Comparison of ENCODE assay signal across 13 cellular contexts in genomic region chr17:2418572-2418971, GRCh38. TPM values are rescaled to one million over a fixed set of nuclear protein-coding genes. Genes with fewer than 3 reads are reported as not detected.
A peak's percentile ranks its signal among the peaks of the same experiment; 100 is the strongest.
DNase-seq lines count a peak whose midpoint lies in the region; ATAC-seq and TF ChIP-seq lines count a peak whose summit lies in the region.
"Had no signal": no experiment of that assay in that cellular context is flagged by ENCODE, and none has a peak within 500 bp of the region (broad histone marks: within the 10 kb centered on the region; RNA-seq: fewer than 3 reads in every experiment).

No MANE protein-coding gene starts in this region.

- H3K36me3 ChIP-seq in duodenal mucosa (ENCODE audit: control insufficient read depth in 1 of 2, insufficient read depth in 2 of 2, low read length in 2 of 2): peaks cover 22 to 59% of the 10 kb centered on the region in 2 donors
- H3K36me3 ChIP-seq in transverse colon: peaks cover 0 to 13% (median 4%) of the 10 kb centered on the region in 4 donors
- peaks cover 29% of the 10 kb centered on the region for H3K36me3 ChIP-seq in effector memory CD4-positive, alpha-beta T cell (ENCODE audit: control insufficient read depth, insufficient read depth, low read length)

- no peaks in the 10 kb centered on the region for H3K9me3 Mint-ChIP-seq in activated T-cell treated with anti-CD3 and anti-CD28 coated beads, Interleukin-2, amount 50 U/mL, for 24 hours
- no peaks in the 10 kb centered on the region for H3K9me3 Mint-ChIP-seq in activated T-cell treated with anti-CD3 and anti-CD28 coated beads, Interleukin-2, amount 50 U/mL, for 72 hours
- H3K9me3 Mint-ChIP-seq: activated B cell treated with CpG ODN at 0.5 μM for 24 hours had no signal

- H3K4me3 ChIP-seq in duodenal mucosa (ENCODE audit: low read depth in 1 of 2, low read length in 2 of 2): no peak overlapping the region
- H3K4me3 ChIP-seq in transverse colon: no peak overlapping the region
- H3K4me3 ChIP-seq in effector memory CD4-positive, alpha-beta T cell (ENCODE audit: insufficient read depth, low read depth, low read length, poor library complexity, severe bottlenecking): no peak overlapping the region
- H3K4me3 ChIP-seq: A549 had no signal

- peak overlapping the region; percentile 52 for H3K27ac Mint-ChIP-seq in activated T-cell treated with anti-CD3 and anti-CD28 coated beads, Interleukin-2, amount 50 U/mL, for 24 hours
- no peak overlapping the region for H3K27ac Mint-ChIP-seq in activated T-cell treated with anti-CD3 and anti-CD28 coated beads, Interleukin-2, amount 50 U/mL, for 72 hours
- H3K27ac Mint-ChIP-seq: activated B cell treated with CpG ODN at 0.5 μM for 24 hours had no signal

- H3K27me3 ChIP-seq in duodenal mucosa (ENCODE audit: control insufficient read depth in 1 of 2, insufficient read depth in 2 of 2, low read length in 2 of 2) (no peaks in the 10 kb centered on the region), transverse colon (no peaks in the 10 kb centered on the region)
- H3K27me3 ChIP-seq in effector memory CD4-positive, alpha-beta T cell (replicated peaks; ENCODE audit: control insufficient read depth, insufficient read depth, low read length, poor library complexity, severe bottlenecking): no peaks in the 10 kb centered on the region

- intact Hi-C loops in transverse colon (cut with DNase I; ENCODE audit: low total_unique reads): no loop called here

- peaks cover 0 to 3% of the 10 kb centered on the region in 2 donors for H3K4me1 ChIP-seq in duodenal mucosa (ENCODE audit: control insufficient read depth in 1 of 2, insufficient read depth in 2 of 2, low read length in 2 of 2)
- H3K4me1 ChIP-seq in transverse colon: peaks cover 6 to 26% (median 7%) of the 10 kb centered on the region in 4 donors
- H3K4me1 ChIP-seq in effector memory CD4-positive, alpha-beta T cell (ENCODE audit: control insufficient read depth, insufficient read depth, low read length, poor library complexity, severe bottlenecking): no peaks in the 10 kb centered on the region

- ATAC-seq in activated T-cell treated with anti-CD3 and anti-CD28 coated beads, Interleukin-2, amount 50 U/mL, for 72 hours (replicated peaks in 1 of 2): no peak
- ATAC-seq in left lobe of liver: peak; percentile 21
- ATAC-seq in GM19455 (IDR thresholded peaks at IDR 0.05; ENCODE audit: unreplicated experiment): no peak
- ATAC-seq: A549 had no signal

- in situ Hi-C loops in transverse colon (cut with MboI; ENCODE audit: low pct_ligation_motif_present in 1 of 4, low pct_unique_long_range_greater_than_20kb in 1 of 4, low sequenced_read_pairs in 3 of 4): loop anchor here in 2 of 4 donors (5.0 kb wide), 1 partner anchor 36 kb away; no protein-coding TSS in a partner anchor

- H3K4me3 Mint-ChIP-seq in activated T-cell treated with anti-CD3 and anti-CD28 coated beads, Interleukin-2, amount 50 U/mL, for 24 hours: no peak overlapping the region
- H3K4me3 Mint-ChIP-seq in activated T-cell treated with anti-CD3 and anti-CD28 coated beads, Interleukin-2, amount 50 U/mL, for 72 hours: no peak overlapping the region
- H3K4me3 Mint-ChIP-seq: activated B cell treated with CpG ODN at 0.5 μM for 24 hours had no signal

- no peak for TF ChIP-seq CTCF in transverse colon (IDR thresholded peaks at IDR 0.05)

- no peaks in the 10 kb centered on the region for H3K27me3 Mint-ChIP-seq in activated T-cell treated with anti-CD3 and anti-CD28 coated beads, Interleukin-2, amount 50 U/mL, for 24 hours
- H3K27me3 Mint-ChIP-seq in activated T-cell treated with anti-CD3 and anti-CD28 coated beads, Interleukin-2, amount 50 U/mL, for 72 hours (ENCODE audit: low read depth): no peaks in the 10 kb centered on the region
- H3K27me3 Mint-ChIP-seq: activated B cell treated with CpG ODN at 0.5 μM for 24 hours had no signal

- peaks cover 4% of the 10 kb centered on the region for H3K4me1 Mint-ChIP-seq in activated T-cell treated with anti-CD3 and anti-CD28 coated beads, Interleukin-2, amount 50 U/mL, for 24 hours (ENCODE audit: low read depth)
- H3K4me1 Mint-ChIP-seq in activated T-cell treated with anti-CD3 and anti-CD28 coated beads, Interleukin-2, amount 50 U/mL, for 72 hours (ENCODE audit: low read depth): peaks cover 5% of the 10 kb centered on the region
- H3K4me1 Mint-ChIP-seq: activated B cell treated with CpG ODN at 0.5 μM for 24 hours had no signal

- no peak for DNase-seq in activated T-cell treated with anti-CD3 and anti-CD28 coated beads, Interleukin-2, amount 50 U/mL, for 24 hours
- DNase-seq in activated T-cell treated with anti-CD3 and anti-CD28 coated beads, Interleukin-2, amount 50 U/mL, for 72 hours: no peak
- DNase-seq in left lobe of liver (ENCODE audit: low spot score) (no peak), transverse colon (no peak), SKM-1 (lab: John Stamatoyannopoulos, UW; ENCODE audit: unreplicated experiment) (no peak)
- no peak for DNase-seq in effector memory CD4-positive, alpha-beta T cell
- DNase-seq: activated B cell treated with CpG ODN at 0.5 μM for 24 hours, NCI-H187, SK-N-SH had no signal

- H3K27ac ChIP-seq in duodenal mucosa (ENCODE audit: low read depth, low read length): peak overlapping the region; percentile 36
- peak overlapping the region; percentile 43 to 70 (median 58) for H3K27ac ChIP-seq in transverse colon
- no peak overlapping the region for H3K27ac ChIP-seq in effector memory CD4-positive, alpha-beta T cell (ENCODE audit: insufficient read depth, low read length, poor library complexity, severe bottlenecking)
- H3K27ac ChIP-seq: KMS-11 had no signal

- TF ChIP-seq POLR2A in transverse colon (IDR thresholded peaks at IDR 0.05): no peak

- peaks cover 84% of the 10 kb centered on the region for H3K36me3 Mint-ChIP-seq in activated T-cell treated with anti-CD3 and anti-CD28 coated beads, Interleukin-2, amount 50 U/mL, for 24 hours (ENCODE audit: low read depth)
- peaks cover 2% of the 10 kb centered on the region in 2 donors for H3K36me3 Mint-ChIP-seq in activated T-cell treated with anti-CD3 and anti-CD28 coated beads, Interleukin-2, amount 50 U/mL, for 72 hours (ENCODE audit: insufficient read depth in 2 of 2)

- H3K9me3 ChIP-seq in duodenal mucosa (ENCODE audit: control insufficient read depth in 1 of 2, low read length in 2 of 2): no peaks in the 10 kb centered on the region
- H3K9me3 ChIP-seq in transverse colon: no peaks in the 10 kb centered on the region
- H3K9me3 ChIP-seq in effector memory CD4-positive, alpha-beta T cell (ENCODE audit: control insufficient read depth, low read length): no peaks in the 10 kb centered on the region
- H3K9me3 ChIP-seq: A549, SK-N-SH had no signal

- TF ChIP-seq EP300 in transverse colon (IDR thresholded peaks at IDR 0.05; ENCODE audit: low read depth): no peak

- H3K9ac ChIP-seq in duodenal mucosa (ENCODE audit: low read depth in 1 of 2, low read length in 2 of 2): no peak overlapping the region
- H3K9ac ChIP-seq: KMS-11, SK-N-SH had no signal

- WGBS in transverse colon (ENCODE audit: low coverage in 1 of 2), 2 donors: 77% methylated on average over 7 of the region's 7 CpGs; no CpG with 5 or more reads in 1 of the 2 donors

RNA-seq across cellular contexts. Expression of gene MNT, which starts 17.7 kb away (rescaled TPM):
- 10 to 100 TPM; 23.8 to 24.3 TPM for total RNA-seq in activated T-cell treated with anti-CD3 and anti-CD28 coated beads, Interleukin-2, amount 50 U/mL, for 72 hours
- total RNA-seq in left lobe of liver (8.6 TPM), transverse colon (10 to 100 TPM; 13.7 to 27.7 (median 20.9) TPM)
